1 cellular context compared by ENCODE assay signal in the genomic region with DNA sequence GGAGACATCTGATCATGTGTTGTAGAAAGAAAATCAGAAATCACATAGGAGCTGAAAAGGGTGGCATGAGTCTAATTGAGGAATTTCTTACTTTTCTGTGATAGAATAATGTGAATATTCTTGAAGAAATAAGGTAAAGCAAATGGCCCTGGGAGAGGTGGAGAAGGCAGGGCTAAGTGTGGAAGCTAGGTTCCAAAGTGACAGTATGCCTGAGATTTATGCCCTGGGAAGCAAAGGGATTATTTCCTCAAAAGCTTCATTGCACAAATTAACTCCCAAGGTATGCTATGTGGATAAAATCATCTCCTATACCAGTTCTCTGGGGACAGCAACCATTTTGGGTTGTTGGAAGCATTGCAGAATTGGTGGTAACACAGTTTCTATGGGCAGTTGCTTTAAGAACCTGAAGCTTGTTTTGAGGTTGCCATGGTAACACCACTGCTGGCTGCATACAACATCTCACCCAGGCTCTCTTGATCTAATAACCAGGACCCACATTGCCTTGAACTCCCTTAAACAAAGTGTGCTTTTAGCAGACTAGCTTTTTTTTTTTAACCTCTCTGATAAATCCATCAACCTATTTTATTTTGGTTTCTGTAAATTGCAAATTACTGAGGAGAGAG.
TF ChIP-seq lines count a peak whose summit lies in the region.

No MANE protein-coding gene starts in this region.

TF ChIP-seq in SK-N-SH treated with all-trans-retinoic acid at 6 μM for 48 hours, 23 proteins besides CTCF, POLR2A, EP300 and RAD21 (continued from another document):
- TF ChIP-seq, protein P1, sequence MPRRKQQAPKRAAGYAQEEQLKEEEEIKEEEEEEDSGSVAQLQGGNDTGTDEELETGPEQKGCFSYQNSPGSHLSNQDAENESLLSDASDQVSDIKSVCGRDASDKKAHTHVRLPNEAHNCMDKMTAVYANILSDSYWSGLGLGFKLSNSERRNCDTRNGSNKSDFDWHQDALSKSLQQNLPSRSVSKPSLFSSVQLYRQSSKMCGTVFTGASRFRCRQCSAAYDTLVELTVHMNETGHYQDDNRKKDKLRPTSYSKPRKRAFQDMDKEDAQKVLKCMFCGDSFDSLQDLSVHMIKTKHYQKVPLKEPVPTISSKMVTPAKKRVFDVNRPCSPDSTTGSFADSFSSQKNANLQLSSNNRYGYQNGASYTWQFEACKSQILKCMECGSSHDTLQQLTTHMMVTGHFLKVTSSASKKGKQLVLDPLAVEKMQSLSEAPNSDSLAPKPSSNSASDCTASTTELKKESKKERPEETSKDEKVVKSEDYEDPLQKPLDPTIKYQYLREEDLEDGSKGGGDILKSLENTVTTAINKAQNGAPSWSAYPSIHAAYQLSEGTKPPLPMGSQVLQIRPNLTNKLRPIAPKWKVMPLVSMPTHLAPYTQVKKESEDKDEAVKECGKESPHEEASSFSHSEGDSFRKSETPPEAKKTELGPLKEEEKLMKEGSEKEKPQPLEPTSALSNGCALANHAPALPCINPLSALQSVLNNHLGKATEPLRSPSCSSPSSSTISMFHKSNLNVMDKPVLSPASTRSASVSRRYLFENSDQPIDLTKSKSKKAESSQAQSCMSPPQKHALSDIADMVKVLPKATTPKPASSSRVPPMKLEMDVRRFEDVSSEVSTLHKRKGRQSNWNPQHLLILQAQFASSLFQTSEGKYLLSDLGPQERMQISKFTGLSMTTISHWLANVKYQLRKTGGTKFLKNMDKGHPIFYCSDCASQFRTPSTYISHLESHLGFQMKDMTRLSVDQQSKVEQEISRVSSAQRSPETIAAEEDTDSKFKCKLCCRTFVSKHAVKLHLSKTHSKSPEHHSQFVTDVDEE (CRISPR knock-in tag; IDR thresholded peaks at IDR 0.05) = no peak
TF ChIP-seq in SK-N-SH treated with all-trans-retinoic acid at 6 μM for 48 hours: peak in this region for 0.
